In genomic region chr1:17887646-17888395, GRCh38 we compare ENCODE assay signal across 18 cellular contexts.
"Had no signal": no experiment of that assay in that cellular context is flagged by ENCODE, and none has a peak within 500 bp of the region (broad histone marks: within the 10 kb centered on the region; RNA-seq: fewer than 3 reads in every experiment).

No MANE protein-coding gene starts in this region.

- H3K9me3 ChIP-seq: prostate gland, suprapubic skin had no signal

- H3K4me1 ChIP-seq: prostate gland, suprapubic skin had no signal

- H3K36me3 ChIP-seq: prostate gland, suprapubic skin had no signal

- DNase-seq: activated CD4-positive, alpha-beta T cell treated with anti-CD3 and anti-CD28 coated beads, Interleukin-2, amount 10 ng/mL, durations not matched to agents 7 days and 5 days; activated naive CD4-positive, alpha-beta T cell treated with Interleukin-2 at 50 U/mL for 16 hours; activated naive CD8-positive, alpha-beta T cell treated with anti-CD3 and anti-CD28 coated beads, Interleukin-2, amount 50 U/mL, for 24 hours; aorta; effector memory CD8-positive, alpha-beta T cell; foreskin melanocyte; immature natural killer cell; mesendoderm; nephron progenitor cell; right cardiac atrium; small intestine; stimulated activated CD4-positive, alpha-beta T cell treated with anti-CD3 and anti-CD28 coated beads, Interleukin-4, amount 100 ng/mL, for 4 hours; stimulated activated CD8-positive, alpha-beta memory T cell treated with anti-CD3 and anti-CD28 coated beads, Interleukin-4, amount 100 ng/mL, for 48 hours; stimulated activated naive CD4-positive, alpha-beta T cell treated with Interleukin-2 at 50 U/mL for 16 hours; trophoblast cell had no signal

- H3K4me3 ChIP-seq: prostate gland, suprapubic skin had no signal

- ATAC-seq: activated naive CD8-positive, alpha-beta T cell treated with anti-CD3 and anti-CD28 coated beads, Interleukin-2, amount 50 U/mL, for 24 hours; effector memory CD8-positive, alpha-beta T cell; right cardiac atrium had no signal

- H3K27ac ChIP-seq: epithelial cell of prostate, prostate gland, suprapubic skin had no signal
